12 cellular contexts compared by ENCODE assay signal in the genomic region with DNA sequence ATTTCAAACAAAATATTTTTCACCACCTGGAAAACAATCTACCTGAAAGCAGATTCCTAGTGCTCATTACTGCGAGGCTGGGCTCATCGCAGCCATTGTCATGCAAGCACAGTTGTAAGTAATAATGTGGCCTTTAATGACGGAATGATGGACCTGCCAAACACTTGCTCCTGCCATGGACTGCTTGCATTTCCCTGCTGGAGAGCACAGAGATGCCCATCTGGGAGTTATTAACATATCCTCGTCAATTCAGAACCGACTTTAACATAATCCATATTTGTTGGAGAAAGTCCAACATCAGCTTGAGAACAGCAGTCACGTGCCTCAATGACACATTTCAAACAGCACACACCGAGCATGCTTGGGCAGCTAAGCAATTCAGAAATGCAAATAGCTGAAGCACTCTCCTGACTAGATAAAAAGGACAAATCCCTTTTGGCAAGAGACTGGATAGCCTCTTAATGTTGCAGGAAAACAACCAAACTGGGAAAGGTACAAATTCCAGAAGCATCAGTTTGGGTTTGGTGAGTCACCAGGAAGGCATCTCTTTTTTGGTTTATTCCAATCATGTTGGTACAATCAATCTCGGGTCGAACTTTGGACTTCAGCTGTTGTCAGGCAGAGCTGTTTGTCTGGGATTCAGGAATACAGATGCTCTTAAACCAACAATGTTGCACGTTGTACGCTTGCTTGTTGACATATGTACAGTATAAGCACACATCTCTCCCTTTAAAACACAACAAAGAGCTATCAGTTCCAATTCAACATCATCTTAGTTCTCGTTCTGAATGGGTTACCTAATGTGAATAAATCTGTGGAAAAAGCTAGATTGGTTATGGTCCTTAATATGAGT.
A peak's percentile ranks its signal among the peaks of the same experiment; 100 is the strongest.
DNase-seq lines count a peak whose midpoint lies in the region; ATAC-seq and TF ChIP-seq lines count a peak whose summit lies in the region.
"Had no signal": no experiment of that assay in that cellular context is flagged by ENCODE, and none has a peak within 500 bp of the region (broad histone marks: within the 10 kb centered on the region; RNA-seq: fewer than 3 reads in every experiment).

No MANE protein-coding gene starts in this region.

- ATAC-seq in SK-N-SH treated with all-trans-retinoic acid at 6 μM for 48 hours, result peak; percentile 84
- ATAC-seq in left lobe of liver, result peak; percentile 65
- no peak for ATAC-seq in HG03469 (IDR thresholded peaks at IDR 0.05; ENCODE audit: unreplicated experiment)

- DNase-seq in DMS153 treated with DMSO at 0.1 percent for 48 hours (lab: John Stamatoyannopoulos, UW; ENCODE audit: unreplicated experiment) (peak; percentile 94), NCI-H1092 treated with DMSO at 0.1 percent for 48 hours (lab: John Stamatoyannopoulos, UW) (peak; percentile 71), left lobe of liver (ENCODE audit: low spot score) (no peak), globus pallidus (ENCODE audit: low spot score) (no peak), hippocampal formation (lab: John Stamatoyannopoulos, UW) (no peak), LoVo (ENCODE audit: low spot score) (no peak)
- DNase-seq: activated CD8-positive, alpha-beta memory T cell treated with anti-CD3 and anti-CD28 coated beads, Interleukin-2, amount 50 U/mL, for 4 hours; NCI-H1694; stimulated activated CD4-positive, alpha-beta T cell treated with anti-CD3 and anti-CD28 coated beads, Interleukin-2, amount 100 ng/mL, for 24 hours; stimulated activated naive CD4-positive, alpha-beta T cell had no signal

TF ChIP-seq in SK-N-SH treated with all-trans-retinoic acid at 6 μM for 48 hours, 23 proteins besides CTCF, POLR2A, EP300 and RAD21:
- no peak for TF ChIP-seq ZFP30 (CRISPR knock-in tag; IDR thresholded peaks at IDR 0.05)
- TF ChIP-seq, protein P1, sequence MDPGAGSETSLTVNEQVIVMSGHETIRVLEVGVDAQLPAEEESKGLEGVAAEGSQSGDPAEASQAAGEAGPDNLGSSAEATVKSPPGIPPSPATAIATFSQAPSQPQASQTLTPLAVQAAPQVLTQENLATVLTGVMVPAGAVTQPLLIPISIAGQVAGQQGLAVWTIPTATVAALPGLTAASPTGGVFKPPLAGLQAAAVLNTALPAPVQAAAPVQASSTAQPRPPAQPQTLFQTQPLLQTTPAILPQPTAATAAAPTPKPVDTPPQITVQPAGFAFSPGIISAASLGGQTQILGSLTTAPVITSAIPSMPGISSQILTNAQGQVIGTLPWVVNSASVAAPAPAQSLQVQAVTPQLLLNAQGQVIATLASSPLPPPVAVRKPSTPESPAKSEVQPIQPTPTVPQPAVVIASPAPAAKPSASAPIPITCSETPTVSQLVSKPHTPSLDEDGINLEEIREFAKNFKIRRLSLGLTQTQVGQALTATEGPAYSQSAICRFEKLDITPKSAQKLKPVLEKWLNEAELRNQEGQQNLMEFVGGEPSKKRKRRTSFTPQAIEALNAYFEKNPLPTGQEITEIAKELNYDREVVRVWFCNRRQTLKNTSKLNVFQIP (CRISPR knock-in tag; IDR thresholded peaks at IDR 0.05; ENCODE audit: borderline replicate concordance, low read depth), result no peak
- peak; percentile 76 for TF ChIP-seq TCF4 (CRISPR knock-in tag; IDR thresholded peaks at IDR 0.05; ENCODE audit: borderline replicate concordance)
- peak; percentile 51 for TF ChIP-seq ISL1 (CRISPR knock-in tag; IDR thresholded peaks at IDR 0.05)
- TF ChIP-seq, protein P2, sequence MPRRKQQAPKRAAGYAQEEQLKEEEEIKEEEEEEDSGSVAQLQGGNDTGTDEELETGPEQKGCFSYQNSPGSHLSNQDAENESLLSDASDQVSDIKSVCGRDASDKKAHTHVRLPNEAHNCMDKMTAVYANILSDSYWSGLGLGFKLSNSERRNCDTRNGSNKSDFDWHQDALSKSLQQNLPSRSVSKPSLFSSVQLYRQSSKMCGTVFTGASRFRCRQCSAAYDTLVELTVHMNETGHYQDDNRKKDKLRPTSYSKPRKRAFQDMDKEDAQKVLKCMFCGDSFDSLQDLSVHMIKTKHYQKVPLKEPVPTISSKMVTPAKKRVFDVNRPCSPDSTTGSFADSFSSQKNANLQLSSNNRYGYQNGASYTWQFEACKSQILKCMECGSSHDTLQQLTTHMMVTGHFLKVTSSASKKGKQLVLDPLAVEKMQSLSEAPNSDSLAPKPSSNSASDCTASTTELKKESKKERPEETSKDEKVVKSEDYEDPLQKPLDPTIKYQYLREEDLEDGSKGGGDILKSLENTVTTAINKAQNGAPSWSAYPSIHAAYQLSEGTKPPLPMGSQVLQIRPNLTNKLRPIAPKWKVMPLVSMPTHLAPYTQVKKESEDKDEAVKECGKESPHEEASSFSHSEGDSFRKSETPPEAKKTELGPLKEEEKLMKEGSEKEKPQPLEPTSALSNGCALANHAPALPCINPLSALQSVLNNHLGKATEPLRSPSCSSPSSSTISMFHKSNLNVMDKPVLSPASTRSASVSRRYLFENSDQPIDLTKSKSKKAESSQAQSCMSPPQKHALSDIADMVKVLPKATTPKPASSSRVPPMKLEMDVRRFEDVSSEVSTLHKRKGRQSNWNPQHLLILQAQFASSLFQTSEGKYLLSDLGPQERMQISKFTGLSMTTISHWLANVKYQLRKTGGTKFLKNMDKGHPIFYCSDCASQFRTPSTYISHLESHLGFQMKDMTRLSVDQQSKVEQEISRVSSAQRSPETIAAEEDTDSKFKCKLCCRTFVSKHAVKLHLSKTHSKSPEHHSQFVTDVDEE (CRISPR knock-in tag; IDR thresholded peaks at IDR 0.05), result peak; percentile 52; the same call in 1 of the 2 replicates
- TF ChIP-seq BACH2 (CRISPR knock-in tag; IDR thresholded peaks at IDR 0.05; ENCODE audit: borderline replicate concordance), result no peak
- no peak for TF ChIP-seq ZNF565 (CRISPR knock-in tag; conservative IDR thresholded peaks at IDR 0.05; ENCODE audit: low read depth)
- TF ChIP-seq ZNF70 (CRISPR knock-in tag; IDR thresholded peaks at IDR 0.05), result no peak
- TF ChIP-seq SNAI2 (CRISPR knock-in tag; IDR thresholded peaks at IDR 0.05), result no peak
- no peak for TF ChIP-seq OSR1 (CRISPR knock-in tag; IDR thresholded peaks at IDR 0.05)
- no peak for TF ChIP-seq ZC3H10 (CRISPR knock-in tag; IDR thresholded peaks at IDR 0.05)
- TF ChIP-seq CREB5 (CRISPR knock-in tag; IDR thresholded peaks at IDR 0.05; ENCODE audit: low read depth), result no peak

Comparison
In these comparisons a context has a peak if more than half of its experiments do, and no peak if none do; other contexts are left out.
1. DNase-seq: peak in DMS153 treated with DMSO at 0.1 percent for 48 hours (single experiment) and NCI-H1092 treated with DMSO at 0.1 percent for 48 hours (single experiment); none in left lobe of liver (single experiment), globus pallidus (single experiment), hippocampal formation (0 of 2) and LoVo (single experiment).